ENCODE assay signal across 26 cellular contexts in genomic region chr12:12919666-12920435, GRCh38. TPM values are rescaled to one million over a fixed set of nuclear protein-coding genes. Genes with fewer than 3 reads are reported as not detected.
A peak's percentile ranks its signal among the peaks of the same experiment; 100 is the strongest.
DNase-seq lines count a peak whose midpoint lies in the region; ATAC-seq and TF ChIP-seq lines count a peak whose summit lies in the region.
"Had no signal": no experiment of that assay in that cellular context is flagged by ENCODE, and none has a peak within 500 bp of the region (broad histone marks: within the 10 kb centered on the region; RNA-seq: fewer than 3 reads in every experiment).

No MANE protein-coding gene starts in this region.

- no peak overlapping the region for H3K4me3 Mint-ChIP-seq in brain
- no peak overlapping the region for H3K4me3 Mint-ChIP-seq in nephron progenitor cell
- H3K4me3 Mint-ChIP-seq: CD8-positive, alpha-beta T cell; IgD-negative memory B cell had no signal

- intact Hi-C loops in head of caudate nucleus (cut with DNase I): loop anchor here (10.0 kb wide), 1 partner anchor 175 kb away; no protein-coding TSS in a partner anchor

- H3K27ac Mint-ChIP-seq in brain: peak overlapping the region in 3 of 5 experiments; percentile 25 to 76 (median 46)
- H3K27ac Mint-ChIP-seq in nephron progenitor cell: peak overlapping the region; percentile 45
- H3K27ac Mint-ChIP-seq: CD8-positive, alpha-beta T cell had no signal

- no peak for TF ChIP-seq EP300 in SK-N-SH (IDR thresholded peaks at IDR 0.05; ENCODE audit: borderline replicate concordance in 1 of 2, low read depth in 1 of 2, low read length in 1 of 2)

- no peaks in the 10 kb centered on the region for H4K20me1 ChIP-seq in SK-N-SH (ENCODE audit: insufficient read depth)

- H3K27me3 Mint-ChIP-seq in brain (peaks cover 7% of the 10 kb centered on the region), nephron progenitor cell (ENCODE audit: low read depth, poor library complexity) (peaks cover 13% of the 10 kb centered on the region)

- H3K4me1 Mint-ChIP-seq in brain: peaks cover 43% of the 10 kb centered on the region
- H3K4me1 Mint-ChIP-seq in nephron progenitor cell: peaks cover 34% of the 10 kb centered on the region

- ATAC-seq in SK-N-SH treated with all-trans-retinoic acid at 6 μM for 48 hours (no peak), GM21737 (IDR thresholded peaks at IDR 0.05; ENCODE audit: unreplicated experiment) (no peak)
- ATAC-seq: CD8-positive, alpha-beta T cell had no signal

- no peaks in the 10 kb centered on the region for H3K79me2 ChIP-seq in SK-N-SH (ENCODE audit: insufficient read depth)

- no peaks in the 10 kb centered on the region for H3K9me3 Mint-ChIP-seq in brain
- H3K9me3 Mint-ChIP-seq in nephron progenitor cell: no peaks in the 10 kb centered on the region
- H3K9me3 Mint-ChIP-seq: CD8-positive, alpha-beta T cell; IgD-negative memory B cell had no signal

- no peaks in the 10 kb centered on the region for H3K9me2 ChIP-seq in SK-N-SH

- no peak overlapping the region for H3K9ac ChIP-seq in SK-N-SH

- TF ChIP-seq CTCF in SK-N-SH (IDR thresholded peaks at IDR 0.05) (no peak), brain (conservative IDR thresholded peaks at IDR 0.05) (no peak), nephron progenitor cell (IDR thresholded peaks at IDR 0.05) (no peak)

- no peaks in the 10 kb centered on the region for H3K4me1 ChIP-seq in SK-N-SH (ENCODE audit: control insufficient read depth in 1 of 2, insufficient read depth in 2 of 2, low read depth in 1 of 2, low read length in 1 of 2)

- no peak overlapping the region for H3K4me2 ChIP-seq in SK-N-SH

- H2AFZ ChIP-seq in SK-N-SH (ENCODE audit: low read depth): no peak overlapping the region

- no peak for TF ChIP-seq RAD21 in SK-N-SH (IDR thresholded peaks at IDR 0.05; ENCODE audit: low read length)

- POLR2A ChIA-PET in SK-N-SH (lab: Yijun Ruan, JAX): no interaction called here

- H3F3A ChIP-seq in SK-N-SH (replicated peaks; ENCODE audit: insufficient read depth): no peaks in the 10 kb centered on the region

- no peak overlapping the region for H3K27ac ChIP-seq in SK-N-SH (ENCODE audit: low read depth in 2 of 2, low read length in 1 of 2)
- H3K27ac ChIP-seq: 22Rv1, SK-N-MC had no signal

- no peaks in the 10 kb centered on the region for H3K36me3 Mint-ChIP-seq in brain
- no peaks in the 10 kb centered on the region for H3K36me3 Mint-ChIP-seq in nephron progenitor cell (ENCODE audit: low read depth)
- H3K36me3 Mint-ChIP-seq: CD8-positive, alpha-beta T cell; IgD-negative memory B cell had no signal

- WGBS in SK-N-SH (ENCODE audit: low lambda C conversion rate): 66% methylated on average over 5 of the region's 5 CpGs

- no peaks in the 10 kb centered on the region for H3K9me3 ChIP-seq in SK-N-SH

- no peaks in the 10 kb centered on the region for H3K27me3 ChIP-seq in SK-N-SH (ENCODE audit: insufficient read depth)

- CTCF ChIA-PET in SK-N-SH (lab: Yijun Ruan, JAX): interaction anchor here (1.4 to 4.8 kb wide), 3 partner anchors 62 to 292 kb away, joined by 4 to 29 read pairs (median 5); no protein-coding TSS in a partner anchor

- no peak overlapping the region for H3K4me3 ChIP-seq in SK-N-SH (ENCODE audit: low read depth in 2 of 2, low read length in 1 of 2)
- H3K4me3 ChIP-seq: SK-N-MC had no signal

- DNase-seq in SK-N-SH: no peak
- no peak for DNase-seq in nephron progenitor cell
- DNase-seq in DMS53 treated with DMSO at 0.1 percent for 48 hours (lab: John Stamatoyannopoulos, UW; ENCODE audit: unreplicated experiment): no peak
- DNase-seq in head of caudate nucleus: no peak
- DNase-seq in hippocampal formation (lab: John Stamatoyannopoulos, UW): no peak
- DNase-seq: AML-193; C1 segment of cervical spinal cord; CD8-positive, alpha-beta T cell; DMS153; GDM1; GOT3; HCEC 1CT; MV-4-11; NCI-H1694; NCI-H2081 treated with DMSO at 0.1 percent for 48 hours; NCI-H2171 treated with DMSO at 0.1 percent for 48 hours; NCI-H524 treated with DMSO at 0.1 percent for 48 hours; NCI-H82; OCI-M1; Right ventricle myocardium superior had no signal

- no peaks in the 10 kb centered on the region for H3K36me3 ChIP-seq in SK-N-SH (replicated peaks in 1 of 2; ENCODE audit: control insufficient read depth in 1 of 2, insufficient read depth in 2 of 2, low read length in 1 of 2)

TF ChIP-seq in SK-N-SH treated with all-trans-retinoic acid at 6 μM for 48 hours, 23 proteins besides CTCF, POLR2A, EP300 and RAD21:
- TF ChIP-seq ISL1 (CRISPR knock-in tag; IDR thresholded peaks at IDR 0.05) (0 out of 2 replicates have a peak, but pooled peaks have one; percentile 29), CSDC2 (CRISPR knock-in tag; IDR thresholded peaks at IDR 0.05) (no peak), TOX (CRISPR knock-in tag; IDR thresholded peaks at IDR 0.05; ENCODE audit: borderline replicate concordance) (no peak), ESRRG (CRISPR knock-in tag; IDR thresholded peaks at IDR 0.05) (no peak), BACH2 (CRISPR knock-in tag; IDR thresholded peaks at IDR 0.05; ENCODE audit: borderline replicate concordance) (no peak), ZNF565 (CRISPR knock-in tag; conservative IDR thresholded peaks at IDR 0.05; ENCODE audit: low read depth) (no peak)
- TF ChIP-seq, protein P1, sequence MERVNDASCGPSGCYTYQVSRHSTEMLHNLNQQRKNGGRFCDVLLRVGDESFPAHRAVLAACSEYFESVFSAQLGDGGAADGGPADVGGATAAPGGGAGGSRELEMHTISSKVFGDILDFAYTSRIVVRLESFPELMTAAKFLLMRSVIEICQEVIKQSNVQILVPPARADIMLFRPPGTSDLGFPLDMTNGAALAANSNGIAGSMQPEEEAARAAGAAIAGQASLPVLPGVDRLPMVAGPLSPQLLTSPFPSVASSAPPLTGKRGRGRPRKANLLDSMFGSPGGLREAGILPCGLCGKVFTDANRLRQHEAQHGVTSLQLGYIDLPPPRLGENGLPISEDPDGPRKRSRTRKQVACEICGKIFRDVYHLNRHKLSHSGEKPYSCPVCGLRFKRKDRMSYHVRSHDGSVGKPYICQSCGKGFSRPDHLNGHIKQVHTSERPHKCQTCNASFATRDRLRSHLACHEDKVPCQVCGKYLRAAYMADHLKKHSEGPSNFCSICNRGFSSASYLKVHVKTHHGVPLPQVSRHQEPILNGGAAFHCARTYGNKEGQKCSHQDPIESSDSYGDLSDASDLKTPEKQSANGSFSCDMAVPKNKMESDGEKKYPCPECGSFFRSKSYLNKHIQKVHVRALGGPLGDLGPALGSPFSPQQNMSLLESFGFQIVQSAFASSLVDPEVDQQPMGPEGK (CRISPR knock-in tag; IDR thresholded peaks at IDR 0.05; ENCODE audit: borderline replicate concordance): no peak

TF ChIP-seq in SK-N-SH, 30 proteins besides CTCF, POLR2A, EP300 and RAD21:
- TF ChIP-seq SMC3 (IDR thresholded peaks at IDR 0.05; ENCODE audit: low read depth, low read length) (no peak), GABPA (IDR thresholded peaks at IDR 0.05; ENCODE audit: low read depth) (no peak)
- TF ChIP-seq, protein P2, sequence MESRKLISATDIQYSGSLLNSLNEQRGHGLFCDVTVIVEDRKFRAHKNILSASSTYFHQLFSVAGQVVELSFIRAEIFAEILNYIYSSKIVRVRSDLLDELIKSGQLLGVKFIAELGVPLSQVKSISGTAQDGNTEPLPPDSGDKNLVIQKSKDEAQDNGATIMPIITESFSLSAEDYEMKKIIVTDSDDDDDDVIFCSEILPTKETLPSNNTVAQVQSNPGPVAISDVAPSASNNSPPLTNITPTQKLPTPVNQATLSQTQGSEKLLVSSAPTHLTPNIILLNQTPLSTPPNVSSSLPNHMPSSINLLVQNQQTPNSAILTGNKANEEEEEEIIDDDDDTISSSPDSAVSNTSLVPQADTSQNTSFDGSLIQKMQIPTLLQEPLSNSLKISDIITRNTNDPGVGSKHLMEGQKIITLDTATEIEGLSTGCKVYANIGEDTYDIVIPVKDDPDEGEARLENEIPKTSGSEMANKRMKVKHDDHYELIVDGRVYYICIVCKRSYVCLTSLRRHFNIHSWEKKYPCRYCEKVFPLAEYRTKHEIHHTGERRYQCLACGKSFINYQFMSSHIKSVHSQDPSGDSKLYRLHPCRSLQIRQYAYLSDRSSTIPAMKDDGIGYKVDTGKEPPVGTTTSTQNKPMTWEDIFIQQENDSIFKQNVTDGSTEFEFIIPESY (IDR thresholded peaks at IDR 0.05; ENCODE audit: borderline replicate concordance, low read depth): no peak

RNA-seq across cellular contexts. Expression of gene GPRC5A, which starts 28.5 kb away (rescaled TPM):
- polyA plus RNA-seq in SK-N-SH (2012; rRNA removed) (12.7 and 16.1 TPM in 2 replicates), brain (ENCODE audit: insufficient read depth, low read depth, low replicate concordance) (0.24 TPM)
- 8.0 and 9.6 TPM in 2 replicates for polyA plus RNA-seq in SK-N-SH (2012; cell fraction: cytosol; rRNA removed)
- polyA plus RNA-seq in SK-N-SH (2012; cell fraction: nucleus; rRNA removed): 8.2 and 12.0 TPM in 2 replicates
- polyA plus RNA-seq: IgD-negative memory B cell had no signal

RNA-seq across cellular contexts. Expression of gene GPRC5D, which starts 32.1 kb away (rescaled TPM):
- polyA plus RNA-seq in SK-N-SH (2012; rRNA removed) (not detected in 2 replicates), brain (ENCODE audit: insufficient read depth, low read depth, low replicate concordance) (not detected)
- not detected in 2 replicates for polyA plus RNA-seq in SK-N-SH (2012; cell fraction: cytosol; rRNA removed)
- 0.14 TPM in 1 of 2 replicates, not detected in the other for polyA plus RNA-seq in SK-N-SH (2012; cell fraction: nucleus; rRNA removed)
